Comparison of ENCODE assay signal across 13 cellular contexts in genomic region chr3:98594630-98594961, GRCh38. TPM values are rescaled to one million over a fixed set of nuclear protein-coding genes. Genes with fewer than 3 reads are reported as not detected.
DNase-seq lines count a peak whose midpoint lies in the region; ATAC-seq and TF ChIP-seq lines count a peak whose summit lies in the region.
"Had no signal": no experiment of that assay in that cellular context is flagged by ENCODE, and none has a peak within 500 bp of the region (broad histone marks: within the 10 kb centered on the region; RNA-seq: fewer than 3 reads in every experiment).

No MANE protein-coding gene starts in this region.

- TF ChIP-seq POLR2A in vagina (IDR thresholded peaks at IDR 0.05): no peak

- TF ChIP-seq CTCF in activated CD8-positive, alpha-beta T cell treated with anti-CD3 and anti-CD28 coated beads for 36 hours (IDR thresholded peaks at IDR 0.05): no peak
- no peak for TF ChIP-seq CTCF in vagina (IDR thresholded peaks at IDR 0.05)

- in situ Hi-C loops in KBM-7 (cut with MboI; ENCODE audit: low pct_unique_long_range_greater_than_20kb, low sequenced_read_pairs): loop anchor here (25.0 kb wide), 1 partner anchor 257 kb away; no protein-coding TSS in a partner anchor

- no peaks in the 10 kb centered on the region for H3K27me3 Mint-ChIP-seq in activated CD8-positive, alpha-beta T cell treated with anti-CD3 and anti-CD28 coated beads for 36 hours
- no peaks in the 10 kb centered on the region for H3K27me3 Mint-ChIP-seq in natural killer cell treated with Interleukin-12 subunit alpha and Interleukin-12 subunit beta and Interleukin-15 and Interleukin-18, amount 100 ng/mL, for 72 hours

- H3K27me3 ChIP-seq in vagina: no peaks in the 10 kb centered on the region

- ATAC-seq in activated CD8-positive, alpha-beta T cell treated with anti-CD3 and anti-CD28 coated beads for 36 hours: no peak
- no peak for ATAC-seq in natural killer cell treated with Interleukin-12 subunit alpha and Interleukin-12 subunit beta and Interleukin-15 and Interleukin-18, amount 100 ng/mL, for 72 hours
- ATAC-seq in HG02588 (IDR thresholded peaks at IDR 0.05; ENCODE audit: unreplicated experiment): no peak

- H3K36me3 Mint-ChIP-seq in activated CD8-positive, alpha-beta T cell treated with anti-CD3 and anti-CD28 coated beads for 36 hours (ENCODE audit: low read depth): peaks cover 23% of the 10 kb centered on the region
- peaks cover 6% of the 10 kb centered on the region for H3K36me3 Mint-ChIP-seq in natural killer cell treated with Interleukin-12 subunit alpha and Interleukin-12 subunit beta and Interleukin-15 and Interleukin-18, amount 100 ng/mL, for 72 hours

- no peaks in the 10 kb centered on the region for H3K9me3 ChIP-seq in vagina
- H3K9me3 ChIP-seq: lower lobe of right lung had no signal

- H3K4me1 ChIP-seq in vagina: peaks cover 23% of the 10 kb centered on the region

- peaks cover 0 to 14% of the 10 kb centered on the region in 2 donors for H3K36me3 ChIP-seq in vagina

- no peaks in the 10 kb centered on the region for H3K9me3 Mint-ChIP-seq in activated CD8-positive, alpha-beta T cell treated with anti-CD3 and anti-CD28 coated beads for 36 hours
- no peaks in the 10 kb centered on the region for H3K9me3 Mint-ChIP-seq in natural killer cell treated with Interleukin-12 subunit alpha and Interleukin-12 subunit beta and Interleukin-15 and Interleukin-18, amount 100 ng/mL, for 72 hours

- peak; percentile 42 for DNase-seq in SKM-1 treated with dmso at 0.1 percent for 144 hours (lab: John Stamatoyannopoulos, UW; ENCODE audit: unreplicated experiment)
- DNase-seq in SKM-1 (lab: John Stamatoyannopoulos, UW; ENCODE audit: unreplicated experiment): no peak
- peak; percentile 61 for DNase-seq in KBM-7
- DNase-seq in activated CD8-positive, alpha-beta T cell treated with anti-CD3 and anti-CD28 coated beads for 36 hours: no peak
- no peak for DNase-seq in natural killer cell treated with Interleukin-12 subunit alpha and Interleukin-12 subunit beta and Interleukin-15 and Interleukin-18, amount 100 ng/mL, for 72 hours (ENCODE audit: low spot score)
- DNase-seq in vagina (ENCODE audit: extremely low spot score in 2 of 2): no peak
- no peak for DNase-seq in NCI-H345 (lab: John Stamatoyannopoulos, UW)
- DNase-seq: effector CD8-positive, alpha-beta T cell; H7; lower lobe of right lung; NCI-H2081 treated with DMSO at 0.1 percent for 48 hours; NCI-H774 had no signal

- no peak overlapping the region for H3K4me3 ChIP-seq in vagina

- POLR2A ChIA-PET in activated CD8-positive, alpha-beta T cell treated with anti-CD3 and anti-CD28 coated beads for 36 hours (lab: Charles Lee): interaction anchor here (1.0 to 2.0 kb wide), 4 partner anchors 38 to 76 kb away, joined by 3 to 5 read pairs (median 4); no protein-coding TSS in a partner anchor

- no peak overlapping the region for H3K27ac ChIP-seq in vagina

- peak overlapping the region; percentile 19 for H3K4me3 Mint-ChIP-seq in activated CD8-positive, alpha-beta T cell treated with anti-CD3 and anti-CD28 coated beads for 36 hours
- peak overlapping the region; percentile 94 for H3K4me3 Mint-ChIP-seq in natural killer cell treated with Interleukin-12 subunit alpha and Interleukin-12 subunit beta and Interleukin-15 and Interleukin-18, amount 100 ng/mL, for 72 hours

- intact Hi-C loops in activated CD8-positive, alpha-beta T cell treated with anti-CD3 and anti-CD28 coated beads for 36 hours (cut with micrococcal nuclease): no loop called here
- intact Hi-C loops in vagina (cut with DNase I): loop anchor here (5.0 kb wide), 1 partner anchor 67 kb away; no protein-coding TSS in a partner anchor

- CTCF ChIA-PET in activated CD8-positive, alpha-beta T cell treated with anti-CD3 and anti-CD28 coated beads for 36 hours (lab: Charles Lee): interaction anchor here (1.3 to 7.8 kb wide), 5 partner anchors 7 to 556 kb away, joined by 4 to 44 read pairs (median 10); no protein-coding TSS in a partner anchor

- H3K4me1 Mint-ChIP-seq in activated CD8-positive, alpha-beta T cell treated with anti-CD3 and anti-CD28 coated beads for 36 hours (ENCODE audit: low read depth): peaks cover 35% of the 10 kb centered on the region
- H3K4me1 Mint-ChIP-seq in natural killer cell treated with Interleukin-12 subunit alpha and Interleukin-12 subunit beta and Interleukin-15 and Interleukin-18, amount 100 ng/mL, for 72 hours (ENCODE audit: low read depth in 2 of 2): peaks cover 26 to 33% of the 10 kb centered on the region in 2 donors

- no peak overlapping the region for H3K27ac Mint-ChIP-seq in activated CD8-positive, alpha-beta T cell treated with anti-CD3 and anti-CD28 coated beads for 36 hours
- no peak overlapping the region for H3K27ac Mint-ChIP-seq in natural killer cell treated with Interleukin-12 subunit alpha and Interleukin-12 subunit beta and Interleukin-15 and Interleukin-18, amount 100 ng/mL, for 72 hours

RNA-seq across cellular contexts. Expression of gene CPOX, which starts 1.2 kb away (rescaled TPM):
- total RNA-seq in activated CD8-positive, alpha-beta T cell treated with anti-CD3 and anti-CD28 coated beads for 36 hours: 10 to 100 TPM; 40.5 to 45.3 TPM
- total RNA-seq in natural killer cell treated with Interleukin-12 subunit alpha and Interleukin-12 subunit beta and Interleukin-15 and Interleukin-18, amount 100 ng/mL, for 72 hours: 10 to 100 TPM; 35.7 to 84.3 TPM
- 21.4 TPM for total RNA-seq in vagina

Comparison
In these comparisons a context has a peak if more than half of its experiments do, and no peak if none do; other contexts are left out.
1. DNase-seq: peak in SKM-1 treated with dmso at 0.1 percent for 144 hours (single experiment) and KBM-7 (single experiment); none in SKM-1 (single experiment), activated CD8-positive, alpha-beta T cell treated with anti-CD3 and anti-CD28 coated beads for 36 hours (single experiment), natural killer cell treated with Interleukin-12 subunit alpha and Interleukin-12 subunit beta and Interleukin-15 and Interleukin-18, amount 100 ng/mL, for 72 hours (single experiment), vagina (0 of 2) and NCI-H345 (single experiment).